Comparison of ENCODE assay signal across 33 cellular contexts in genomic region chr3:183387797-183388196, GRCh38. TPM values are rescaled to one million over a fixed set of nuclear protein-coding genes. Genes with fewer than 3 reads are reported as not detected.
"Had no signal": no experiment of that assay in that cellular context is flagged by ENCODE, and none has a peak within 500 bp of the region (broad histone marks: within the 10 kb centered on the region; RNA-seq: fewer than 3 reads in every experiment).

No MANE protein-coding gene starts in this region.

- H3K4me3 ChIP-seq: adrenal gland, ascending aorta, body of pancreas, breast epithelium, cardiac muscle cell had no signal

- H3K9me3 ChIP-seq: adrenal gland, ascending aorta, body of pancreas, breast epithelium had no signal

- DNase-seq: activated effector memory CD4-positive, alpha-beta T cell treated with anti-CD3 and anti-CD28 coated beads, Interleukin-2, amount 50 U/mL, for 16 hours; activated effector memory CD4-positive, alpha-beta T cell treated with Interleukin-2 at 50 U/mL for 16 hours; activated gamma-delta T cell; activated gamma-delta T cell treated with Interleukin-2 at 50 U/mL for 16 hours; activated naive CD4-positive, alpha-beta T cell; activated naive CD4-positive, alpha-beta T cell treated with anti-CD3 and anti-CD28 coated beads for 36 hours; activated naive CD4-positive, alpha-beta T cell treated with anti-CD3 and anti-CD28 coated beads, Interleukin-2, amount 10 ng/mL, durations not matched to agents 7 days and 5 days; activated naive CD4-positive, alpha-beta T cell treated with anti-CD3 and anti-CD28 coated beads, Interleukin-2, amount 50 U/mL, for 16 hours; activated naive CD4-positive, alpha-beta T cell treated with Interleukin-2 at 50 U/mL for 16 hours; activated naive CD8-positive, alpha-beta T cell treated with anti-CD3 and anti-CD28 coated beads for 36 hours; activated naive CD8-positive, alpha-beta T cell treated with anti-CD3 and anti-CD28 coated beads, Interleukin-2, amount 10 ng/mL, durations not matched to agents 7 days and 5 days; activated naive CD8-positive, alpha-beta T cell treated with anti-CD3 and anti-CD28 coated beads, Interleukin-2, amount 50 U/mL, for 24 hours; activated T-cell treated with anti-CD3 and anti-CD28 coated beads, Interleukin-2, amount 50 U/mL, for 24 hours; activated T-cell treated with anti-CD3 and anti-CD28 coated beads, Interleukin-2, amount 50 U/mL, for 4 hours; activated T-cell treated with anti-CD3 and anti-CD28 coated beads, Interleukin-2, amount 50 U/mL, for 48 hours; activated T-cell treated with anti-CD3 and anti-CD28 coated beads, Interleukin-2, amount 50 U/mL, for 72 hours; adrenal gland; amniotic stem cell; amygdala; anterior cingulate cortex; aorta; body of pancreas; brain microvascular endothelial cell; caudate nucleus; central memory CD4-positive, alpha-beta T cell; cerebellar nuclear complex had no signal

- FAIRE-seq: astrocyte, bronchial epithelial cell had no signal

- H3K27me3 ChIP-seq: adrenal gland, ascending aorta, body of pancreas, brain microvascular endothelial cell, breast epithelium, cardiac muscle cell had no signal

- H3K4me1 ChIP-seq: breast epithelium had no signal

- H3K27ac ChIP-seq: ascending aorta, body of pancreas, brain microvascular endothelial cell, breast epithelium, cardiac muscle cell had no signal

- ATAC-seq: activated naive CD4-positive, alpha-beta T cell treated with anti-CD3 and anti-CD28 coated beads, Interleukin-2, amount 50 U/mL, for 72 hours; activated naive CD8-positive, alpha-beta T cell treated with anti-CD3 and anti-CD28 coated beads, Interleukin-2, amount 50 U/mL, for 24 hours; activated T-cell treated with anti-CD3 and anti-CD28 coated beads, Interleukin-2, amount 50 U/mL, for 4 hours; activated T-cell treated with anti-CD3 and anti-CD28 coated beads, Interleukin-2, amount 50 U/mL, for 72 hours; activated T-helper 17 cell treated with anti-CD3 and anti-CD28 coated beads, Interleukin-2, amount 50 U/mL, for 72 hours; body of pancreas had no signal

- H3K36me3 ChIP-seq: ascending aorta, brain microvascular endothelial cell, breast epithelium had no signal

RNA-seq across cellular contexts. Expression of gene MCF2L2, which starts 40.6 kb away (rescaled TPM):
- total RNA-seq: ascending aorta had no signal
